Comparison of ENCODE assay signal across 8 cellular contexts in the genomic region with DNA sequence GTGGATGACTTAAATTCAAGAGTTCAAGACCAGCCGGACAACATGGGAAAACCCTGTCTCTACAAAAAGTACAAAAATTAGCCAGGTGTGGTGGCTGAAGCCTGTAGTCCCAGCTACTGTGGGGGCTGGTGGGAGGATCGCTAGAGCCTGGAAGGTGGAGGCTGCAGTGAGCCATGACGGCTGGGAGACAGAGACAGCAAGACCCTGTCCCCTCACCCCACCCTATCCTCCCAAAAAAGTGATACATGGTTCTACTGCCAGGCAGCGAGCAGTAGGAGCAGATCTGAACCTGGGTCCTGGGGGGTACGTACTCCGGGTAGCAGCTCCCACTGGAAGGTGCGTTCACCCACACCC. TPM values are rescaled to one million over a fixed set of nuclear protein-coding genes. Genes with fewer than 3 reads are reported as not detected.
DNase-seq lines count a peak whose midpoint lies in the region; ATAC-seq and TF ChIP-seq lines count a peak whose summit lies in the region.

No MANE protein-coding gene starts in this region.

- peaks cover 49% of the 10 kb centered on the region for H3K36me3 ChIP-seq in left ventricle myocardium inferior
- peaks cover 0 to 48% of the 10 kb centered on the region in 2 donors for H3K36me3 ChIP-seq in adrenal gland (replicated peaks in 1 of 2)
- H3K36me3 ChIP-seq in uterus, result no peaks in the 10 kb centered on the region

- TF ChIP-seq POLR2A in adrenal gland (IDR thresholded peaks at IDR 0.05) (no peak), uterus (IDR thresholded peaks at IDR 0.05) (no peak)

- H3K27me3 Mint-ChIP-seq in mesothelial cell of epicardium (ENCODE audit: low read depth), result no peaks in the 10 kb centered on the region

- H3K27ac ChIP-seq in left ventricle myocardium inferior (replicated peaks) (peak overlapping the region; percentile 99), adrenal gland (peak overlapping the region in 4 of 5 donors; percentile 48 to 100 (median 92)), uterus (peak overlapping the region; percentile 9 to 99)

- intact Hi-C loops in left ventricle myocardium inferior (cut with micrococcal nuclease) (no loop called here), left ventricle myocardium superior (cut with micrococcal nuclease) (loop anchor here (10.0 kb wide), 1 partner anchor 126 kb away; no protein-coding TSS in a partner anchor), adrenal gland (cut with DNase I) (loop anchor here in 1 of 2 donors (5.0 kb wide), 1 partner anchor 79 kb away; no protein-coding TSS in a partner anchor), uterus (cut with DNase I; ENCODE audit: low total_unique reads) (no loop called here)

- H3K9me3 Mint-ChIP-seq in mesothelial cell of epicardium, result no peaks in the 10 kb centered on the region

- ATAC-seq in left ventricle myocardium superior, result no peak
- ATAC-seq in HG03097 (IDR thresholded peaks at IDR 0.05; ENCODE audit: low FRiP score, unreplicated experiment), result no peak

- H3K9me3 ChIP-seq in left ventricle myocardium inferior (replicated peaks) (no peaks in the 10 kb centered on the region), adrenal gland (replicated peaks in 1 of 3) (no peaks in the 10 kb centered on the region), uterus (no peaks in the 10 kb centered on the region)

- peaks cover 26% of the 10 kb centered on the region for H3K36me3 Mint-ChIP-seq in mesothelial cell of epicardium

- H3K4me3 Mint-ChIP-seq in mesothelial cell of epicardium, result peak overlapping the region; percentile 88

- H3K27me3 ChIP-seq in left ventricle myocardium inferior (ENCODE audit: low read depth) (no peaks in the 10 kb centered on the region), adrenal gland (no peaks in the 10 kb centered on the region), uterus (no peaks in the 10 kb centered on the region)

- peaks cover 38% of the 10 kb centered on the region for H3K4me1 Mint-ChIP-seq in mesothelial cell of epicardium

- DNase-seq in left ventricle myocardium inferior (no peak), left ventricle myocardium superior (no peak), adrenal gland (no peak), mesothelial cell of epicardium (ENCODE audit: low spot score in 2 of 2, unreplicated experiment in 2 of 2) (no peak), uterus (no peak), UCSD-AML1 (lab: John Stamatoyannopoulos, UW; ENCODE audit: unreplicated experiment) (no peak), NCI-H2227 (lab: John Stamatoyannopoulos, UW; ENCODE audit: unreplicated experiment) (no peak)

- peak overlapping the region; percentile 95 for H3K27ac Mint-ChIP-seq in mesothelial cell of epicardium

- H3K4me3 ChIP-seq in left ventricle myocardium inferior (peak overlapping the region; percentile 82), adrenal gland (peak overlapping the region in 1 of 4 donors; percentile 99), uterus (no peak overlapping the region)

- TF ChIP-seq CTCF in left ventricle myocardium inferior (IDR thresholded peaks at IDR 0.05; ENCODE audit: borderline replicate concordance), result no peak
- no peak for TF ChIP-seq CTCF in adrenal gland (IDR thresholded peaks at IDR 0.05)
- no peak for TF ChIP-seq CTCF in mesothelial cell of epicardium (IDR thresholded peaks at IDR 0.05; ENCODE audit: unreplicated experiment)
- TF ChIP-seq CTCF in uterus (IDR thresholded peaks at IDR 0.05), result no peak

- H3K4me1 ChIP-seq in left ventricle myocardium inferior (peaks cover 69% of the 10 kb centered on the region), adrenal gland (replicated peaks in 1 of 2) (peaks cover 25 to 43% of the 10 kb centered on the region in 2 donors), uterus (peaks cover 0 to 21% of the 10 kb centered on the region in 2 donors)

- WGBS in adrenal gland, 4 donors, result 69 to 80% (median 73%) methylated on average over 4 to 7 of the region's 7 CpGs

RNA-seq across cellular contexts. Expression of a gene that starts 2.2 kb away (rescaled TPM):
- total RNA-seq in left ventricle myocardium inferior (233 TPM), left ventricle myocardium superior (240 TPM), adrenal gland (100 to 1,000 TPM; 216 to 506 (median 277) TPM), mesothelial cell of epicardium (195 to 210 TPM (median 201 TPM) in 3 replicates), uterus (100 to 1,000 TPM; 145 to 214 (median 162) TPM)
- 100 to 1,000 TPM; 175 to 292 (median 178) TPM for polyA plus RNA-seq in adrenal gland

RNA-seq across cellular contexts. Expression of a gene that starts 2.5 kb away (rescaled TPM):
- total RNA-seq in left ventricle myocardium inferior (9.0 TPM), left ventricle myocardium superior (10.7 TPM), adrenal gland (10 to 100 TPM in 7 of 8 donors, 1 to 10 TPM in 1; 9.0 to 45.7 (median 13.2) TPM), mesothelial cell of epicardium (26.2 to 30.6 TPM (median 27.5 TPM) in 3 replicates), uterus (10 to 100 TPM in 2 of 4 donors, 1 to 10 TPM in 1, under 1 TPM in 1; 0.51 to 21.7 (median 12.8) TPM)
- 10 to 100 TPM in 2 of 3 donors, 1 to 10 TPM in 1; 9.2 to 36.6 (median 15.1) TPM for polyA plus RNA-seq in adrenal gland

RNA-seq across cellular contexts. Expression of a gene that starts 18.7 kb away (rescaled TPM):
- 51.6 TPM for total RNA-seq in left ventricle myocardium inferior
- total RNA-seq in left ventricle myocardium superior, result 58.4 TPM
- total RNA-seq in adrenal gland, result 10 to 100 TPM; 29.1 to 47.0 (median 35.6) TPM
- polyA plus RNA-seq in adrenal gland, result 10 to 100 TPM; 17.6 to 23.4 (median 19.2) TPM
- 60.3 to 64.3 TPM (median 63.9 TPM) in 3 replicates for total RNA-seq in mesothelial cell of epicardium
- 10 to 100 TPM in 3 of 4 donors, 1 to 10 TPM in 1; 3.1 to 56.8 (median 45.9) TPM for total RNA-seq in uterus

RNA-seq across cellular contexts. Expression of a gene that starts 41.8 kb away (rescaled TPM):
- total RNA-seq in left ventricle myocardium inferior, result 25.9 TPM
- total RNA-seq in left ventricle myocardium superior, result 27.3 TPM
- total RNA-seq in adrenal gland, result 10 to 100 TPM; 11.5 to 60.1 (median 41.6) TPM
- 10 to 100 TPM; 30.2 to 90.4 (median 84.3) TPM for polyA plus RNA-seq in adrenal gland
- total RNA-seq in mesothelial cell of epicardium, result 29.4 to 31.6 TPM (median 29.5 TPM) in 3 replicates
- 10 to 100 TPM in 3 of 4 donors, under 1 TPM in 1; 0.59 to 38.5 (median 22.7) TPM for total RNA-seq in uterus
